17 cellular contexts compared by ENCODE assay signal in the genomic region with DNA sequence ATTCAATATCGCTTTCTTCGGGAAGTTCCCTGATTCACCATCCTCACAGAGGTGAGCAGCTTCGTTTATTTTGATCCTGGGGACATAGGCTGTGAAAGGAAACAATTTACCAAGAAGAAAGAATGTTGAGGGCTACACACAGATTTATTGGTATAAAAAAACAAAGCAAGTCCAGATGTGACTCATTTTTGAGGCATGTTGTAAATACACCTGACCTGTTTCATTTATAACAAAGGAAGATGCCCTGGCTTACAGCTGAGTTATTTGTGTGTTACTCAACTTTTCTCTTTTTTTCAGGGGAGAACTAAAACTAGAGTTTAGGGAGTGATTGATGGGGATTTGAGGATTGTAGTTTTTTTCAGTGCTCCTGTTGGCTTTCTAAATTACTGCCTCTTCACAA.
A peak's percentile ranks its signal among the peaks of the same experiment; 100 is the strongest.
DNase-seq lines count a peak whose midpoint lies in the region; ATAC-seq, FAIRE-seq and TF ChIP-seq lines count a peak whose summit lies in the region.
"Had no signal": no experiment of that assay in that cellular context is flagged by ENCODE, and none has a peak within 500 bp of the region (broad histone marks: within the 10 kb centered on the region; RNA-seq: fewer than 3 reads in every experiment).

No MANE protein-coding gene starts in this region.

- no peak overlapping the region for H2AFZ ChIP-seq in HepG2 (ENCODE audit: low read length)

- no peaks in the 10 kb centered on the region for H3K4me1 Mint-ChIP-seq in naive thymus-derived CD8-positive, alpha-beta T cell
- no peaks in the 10 kb centered on the region for H3K4me1 Mint-ChIP-seq in WTC11

- ATAC-seq in HepG2 = no peak
- no peak for ATAC-seq in right lobe of liver
- ATAC-seq in naive thymus-derived CD8-positive, alpha-beta T cell = no peak
- ATAC-seq in WTC11 = no peak

- no peak overlapping the region for H3K4me3 ChIP-seq in HepG2 (replicated peaks in 1 of 3; ENCODE audit: insufficient read depth in 1 of 3, low read depth in 2 of 3, low read length in 3 of 3)
- H3K4me3 ChIP-seq in right lobe of liver = no peak overlapping the region
- H3K4me3 ChIP-seq in right atrium auricular region = no peak overlapping the region
- H3K4me3 ChIP-seq: Peyer's patch had no signal

- TF ChIP-seq RAD21 in HepG2 (CRISPR knock-in tag; IDR thresholded peaks at IDR 0.05) = no peak

- TF ChIP-seq EP300 in HepG2 (IDR thresholded peaks at IDR 0.05; ENCODE audit: low read depth in 2 of 2, low read length in 2 of 2) (no peak), HepG2 (CRISPR knock-in tag; IDR thresholded peaks at IDR 0.05; ENCODE audit: borderline replicate concordance) (no peak)

- under 1% methylated on average over 3 of the region's 3 CpGs for WGBS in HepG2 (ENCODE audit: low lambda C conversion rate)
- 52% methylated on average over 3 of the region's 3 CpGs for WGBS in right lobe of liver (ENCODE audit: insufficient coverage, low coverage, low lambda C conversion rate, missing lambda C conversion rate)

- H3K4me2 ChIP-seq in HepG2 (ENCODE audit: low read depth, low read length) = no peak overlapping the region

- H3K4me1 ChIP-seq in HepG2 (ENCODE audit: insufficient read depth, low read length) (no peaks in the 10 kb centered on the region), right lobe of liver (no peaks in the 10 kb centered on the region), right atrium auricular region (no peaks in the 10 kb centered on the region)
- H3K4me1 ChIP-seq: Peyer's patch had no signal

- H3K27ac ChIP-seq in HepG2 (ENCODE audit: extremely low read length, insufficient read depth, low read length) = no peak overlapping the region
- no peak overlapping the region for H3K27ac ChIP-seq in right lobe of liver
- no peak overlapping the region for H3K27ac ChIP-seq in right atrium auricular region
- H3K27ac ChIP-seq: Peyer's patch had no signal

- H3K9me3 Mint-ChIP-seq in naive thymus-derived CD8-positive, alpha-beta T cell = peaks cover 0 to 10% (median 0%) of the 10 kb centered on the region in 9 donors
- H3K9me3 Mint-ChIP-seq in WTC11 = peaks cover 83% of the 10 kb centered on the region

- intact Hi-C loops in HepG2 (cut with micrococcal nuclease; ENCODE audit: unreplicated experiment) = no loop called here
- intact Hi-C loops in right lobe of liver (cut with DNase I) = no loop called here

- H3K27me3 ChIP-seq in HepG2 (ENCODE audit: control insufficient read depth in 1 of 2, insufficient read depth in 2 of 2, low read length in 2 of 2) = no peaks in the 10 kb centered on the region
- no peaks in the 10 kb centered on the region for H3K27me3 ChIP-seq in right lobe of liver
- no peaks in the 10 kb centered on the region for H3K27me3 ChIP-seq in right atrium auricular region
- H3K27me3 ChIP-seq: Peyer's patch had no signal

- H3K4me3 Mint-ChIP-seq in naive thymus-derived CD8-positive, alpha-beta T cell = no peak overlapping the region
- H3K4me3 Mint-ChIP-seq in WTC11 = no peak overlapping the region

- no peak for FAIRE-seq in HepG2 (lab: Jason Lieb, UNC)
- FAIRE-seq: A204.1 had no signal

- no peak overlapping the region for H3K27ac Mint-ChIP-seq in naive thymus-derived CD8-positive, alpha-beta T cell
- H3K27ac Mint-ChIP-seq in WTC11 = no peak overlapping the region

- POLR2A ChIA-PET in HepG2 (lab: Yijun Ruan, JAX) = no interaction called here
- POLR2A ChIA-PET in naive thymus-derived CD8-positive, alpha-beta T cell (lab: Charles Lee) = no interaction called here
- POLR2A ChIA-PET in WTC11 (lab: Charles Lee) = no interaction called here

- no peaks in the 10 kb centered on the region for H3K27me3 Mint-ChIP-seq in naive thymus-derived CD8-positive, alpha-beta T cell
- H3K27me3 Mint-ChIP-seq in WTC11 (ENCODE audit: low read depth) = 0 out of 2 replicates have a peak, but pooled peaks cover under 1% of the 10 kb centered on the region

- TF ChIP-seq CTCF in HepG2 (CRISPR knock-in tag; IDR thresholded peaks at IDR 0.05) (no peak), right lobe of liver (IDR thresholded peaks at IDR 0.05) (no peak), right atrium auricular region (IDR thresholded peaks at IDR 0.05) (no peak), WTC11 (IDR thresholded peaks at IDR 0.05) (no peak)

- peaks cover 99% of the 10 kb centered on the region for H3K9me3 ChIP-seq in HepG2 (ENCODE audit: low read length)
- H3K9me3 ChIP-seq in right lobe of liver = no peaks in the 10 kb centered on the region
- no peaks in the 10 kb centered on the region for H3K9me3 ChIP-seq in right atrium auricular region
- H3K9me3 ChIP-seq: Peyer's patch had no signal

- in situ Hi-C loops in HepG2 (cut with HindIII; ENCODE audit: extremely low pct_ligation_motif_present, low pct_unique_long_range_greater_than_20kb) = no loop called here

- no peak overlapping the region for H3K9ac ChIP-seq in HepG2 (ENCODE audit: insufficient read depth, low read depth, low read length)

- no peaks in the 10 kb centered on the region for H3K36me3 ChIP-seq in HepG2 (replicated peaks in 1 of 2; ENCODE audit: control insufficient read depth in 1 of 2, insufficient read depth in 2 of 2, low read length in 2 of 2)
- no peaks in the 10 kb centered on the region for H3K36me3 ChIP-seq in right lobe of liver
- no peaks in the 10 kb centered on the region for H3K36me3 ChIP-seq in right atrium auricular region
- H3K36me3 ChIP-seq: Peyer's patch had no signal

- TF ChIP-seq POLR2A in HepG2 (IDR thresholded peaks at IDR 0.05; ENCODE audit: insufficient read depth in 1 of 2, low read depth in 2 of 2, low read length in 2 of 2) (no peak), right lobe of liver (IDR thresholded peaks at IDR 0.05) (no peak)

- no TSS peak for BruUV-seq in HepG2 (replicated peaks; lab: Mats Ljungman, UMichigan)

- H4K20me1 ChIP-seq in HepG2 (ENCODE audit: insufficient read depth, low read length) = no peaks in the 10 kb centered on the region

- CTCF ChIA-PET in HepG2 (lab: Yijun Ruan, JAX; ENCODE audit: low intra/inter-chr PET ratio, low total read pairs) (no interaction called here), WTC11 (lab: Charles Lee) (no interaction called here)

- no peaks in the 10 kb centered on the region for H3K79me2 ChIP-seq in HepG2 (ENCODE audit: insufficient read depth, low read length)

- DNase-seq in HepG2 (ENCODE audit: low spot score) (no peak), right lobe of liver (no peak), astrocyte of the hippocampus (ENCODE audit: low read depth, low spot score) (peak; percentile 15), kidney glomerular epithelial cell (lab: John Stamatoyannopoulos, UW) (peak; percentile 26), right atrium auricular region (ENCODE audit: low spot score) (no peak), WTC11 (ENCODE audit: low spot score) (no peak)
- no peak for DNase-seq in naive thymus-derived CD8-positive, alpha-beta T cell
- no peak for DNase-seq in stimulated activated CD4-positive, alpha-beta T cell treated with anti-CD3 and anti-CD28 coated beads, Interleukin-2, amount 100 ng/mL, for 48 hours
- DNase-seq: C1 segment of cervical spinal cord, DMS153, EL, NCI-H1048, NCI-H1694 treated with DMSO at 0.1 percent for 48 hours, NCI-H82, Peyer's patch, SIG-M5 had no signal

- H3K36me3 Mint-ChIP-seq in naive thymus-derived CD8-positive, alpha-beta T cell = no peaks in the 10 kb centered on the region
- peaks cover 72% of the 10 kb centered on the region for H3K36me3 Mint-ChIP-seq in WTC11

TF ChIP-seq in HepG2, 621 proteins besides CTCF, POLR2A, EP300 and RAD21 (continues in another document):
- TF ChIP-seq SOX6 (IDR thresholded peaks at IDR 0.05) (no peak), SOX6 (CRISPR knock-in tag; IDR thresholded peaks at IDR 0.05) (peak; percentile 14; the same call in 1 of the 2 replicates), SOX5 (CRISPR knock-in tag; IDR thresholded peaks at IDR 0.05; ENCODE audit: borderline replicate concordance) (peak; percentile 57; the same call in 1 of the 2 replicates)

TF ChIP-seq in WTC11, 78 proteins besides CTCF, POLR2A, EP300 and RAD21:
- TF ChIP-seq GRHL2 (CRISPR knock-in tag; IDR thresholded peaks at IDR 0.05; ENCODE audit: insufficient replicate concordance, severe bottlenecking) = no peak
- no peak for TF ChIP-seq FOXK1 (CRISPR knock-in tag; IDR thresholded peaks at IDR 0.05)
- no peak for TF ChIP-seq SOX15 (CRISPR knock-in tag; IDR thresholded peaks at IDR 0.05)
- TF ChIP-seq, protein P1, sequence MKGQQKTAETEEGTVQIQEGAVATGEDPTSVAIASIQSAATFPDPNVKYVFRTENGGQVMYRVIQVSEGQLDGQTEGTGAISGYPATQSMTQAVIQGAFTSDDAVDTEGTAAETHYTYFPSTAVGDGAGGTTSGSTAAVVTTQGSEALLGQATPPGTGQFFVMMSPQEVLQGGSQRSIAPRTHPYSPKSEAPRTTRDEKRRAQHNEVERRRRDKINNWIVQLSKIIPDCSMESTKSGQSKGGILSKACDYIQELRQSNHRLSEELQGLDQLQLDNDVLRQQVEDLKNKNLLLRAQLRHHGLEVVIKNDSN (CRISPR knock-in tag; IDR thresholded peaks at IDR 0.05) = no peak
- TF ChIP-seq, protein P2, sequence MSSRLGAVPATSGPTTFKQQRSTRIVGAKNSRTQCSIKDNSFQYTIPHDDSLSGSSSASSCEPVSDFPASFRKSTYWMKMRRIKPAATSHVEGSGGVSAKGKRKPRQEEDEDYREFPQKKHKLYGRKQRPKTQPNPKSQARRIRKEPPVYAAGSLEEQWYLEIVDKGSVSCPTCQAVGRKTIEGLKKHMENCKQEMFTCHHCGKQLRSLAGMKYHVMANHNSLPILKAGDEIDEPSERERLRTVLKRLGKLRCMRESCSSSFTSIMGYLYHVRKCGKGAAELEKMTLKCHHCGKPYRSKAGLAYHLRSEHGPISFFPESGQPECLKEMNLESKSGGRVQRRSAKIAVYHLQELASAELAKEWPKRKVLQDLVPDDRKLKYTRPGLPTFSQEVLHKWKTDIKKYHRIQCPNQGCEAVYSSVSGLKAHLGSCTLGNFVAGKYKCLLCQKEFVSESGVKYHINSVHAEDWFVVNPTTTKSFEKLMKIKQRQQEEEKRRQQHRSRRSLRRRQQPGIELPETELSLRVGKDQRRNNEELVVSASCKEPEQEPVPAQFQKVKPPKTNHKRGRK (CRISPR knock-in tag; IDR thresholded peaks at IDR 0.05; ENCODE audit: borderline replicate concordance) = no peak
- no peak for TF ChIP-seq NR3C1 (CRISPR knock-in tag; conservative IDR thresholded peaks at IDR 0.05; ENCODE audit: low read depth)
- TF ChIP-seq RELA (CRISPR knock-in tag; IDR thresholded peaks at IDR 0.05; ENCODE audit: borderline replicate concordance) = no peak
- no peak for TF ChIP-seq OVOL2 (CRISPR knock-in tag; IDR thresholded peaks at IDR 0.05; ENCODE audit: borderline replicate concordance)

Comparison
In these comparisons a context has a peak if more than half of its experiments do, and no peak if none do; other contexts are left out.
1. DNase-seq: peak in astrocyte of the hippocampus (single experiment) and kidney glomerular epithelial cell (single experiment); none in HepG2 (single experiment), right lobe of liver (0 of 3), right atrium auricular region (single experiment), naive thymus-derived CD8-positive, alpha-beta T cell (0 of 10), stimulated activated CD4-positive, alpha-beta T cell treated with anti-CD3 and anti-CD28 coated beads, Interleukin-2, amount 100 ng/mL, for 48 hours (0 of 2) and WTC11 (single experiment).